1 cellular context compared by ENCODE assay signal in the genomic region with DNA sequence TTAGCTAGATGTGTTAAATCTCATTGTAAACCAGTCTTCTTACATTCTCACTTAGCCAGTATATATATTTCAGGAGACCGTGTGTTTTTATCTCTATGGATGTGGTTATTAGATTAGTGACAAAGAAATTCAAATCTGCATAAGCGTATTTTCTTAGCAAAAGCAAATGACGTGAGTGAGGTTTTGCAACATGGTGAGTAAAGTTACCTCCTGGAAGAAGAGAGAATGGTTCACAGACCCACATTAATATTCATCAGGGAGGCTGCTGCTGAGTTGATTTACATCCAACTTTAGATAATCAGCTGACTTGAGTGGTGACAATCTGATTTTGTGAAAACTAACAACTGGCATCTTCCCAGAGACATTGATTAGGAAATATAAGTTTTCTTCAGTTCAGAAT.
TF ChIP-seq lines count a peak whose summit lies in the region.

No MANE protein-coding gene starts in this region.

TF ChIP-seq in GM23338, 12 proteins besides CTCF, POLR2A, EP300 and RAD21 (continued from another document):
- TF ChIP-seq CREB1 (CRISPR knock-in tag; IDR thresholded peaks at IDR 0.05; ENCODE audit: low read depth): no peak
TF ChIP-seq in GM23338: peak in this region for 0.
